27 cellular contexts compared by ENCODE assay signal in genomic region chr20:22542427-22542826, GRCh38. TPM values are rescaled to one million over a fixed set of nuclear protein-coding genes. Genes with fewer than 3 reads are reported as not detected.
DNase-seq lines count a peak whose midpoint lies in the region; ATAC-seq, FAIRE-seq and TF ChIP-seq lines count a peak whose summit lies in the region.
"Had no signal": no experiment of that assay in that cellular context is flagged by ENCODE, and none has a peak within 500 bp of the region (broad histone marks: within the 10 kb centered on the region; RNA-seq: fewer than 3 reads in every experiment).

No MANE protein-coding gene starts in this region.

- ATAC-seq in A549 = no peak
- ATAC-seq in left colon = peak; percentile 63
- no peak for ATAC-seq in HG03469 (IDR thresholded peaks at IDR 0.05; ENCODE audit: unreplicated experiment)
- ATAC-seq in GM19397 (IDR thresholded peaks at IDR 0.05; ENCODE audit: unreplicated experiment) = no peak

- H3K9me3 ChIP-seq in A549 = no peaks in the 10 kb centered on the region
- H3K9me3 ChIP-seq: BE2C, BLaER1 had no signal

- POLR2A ChIA-PET in A549 (lab: Yijun Ruan, JAX) = no interaction called here

- peak; percentile 59 for FAIRE-seq in A549 (lab: Jason Lieb, UNC)
- FAIRE-seq: G401.6, GM12891, GM19239 had no signal

- no peak for TF ChIP-seq EP300 in A549 (IDR thresholded peaks at IDR 0.05)

- H3K4me1 ChIP-seq in A549 = peaks cover 6% of the 10 kb centered on the region; the same call in 2 of the 3 replicates
- H3K4me1 ChIP-seq: BE2C had no signal

- no peak overlapping the region for H3K27ac ChIP-seq in A549
- H3K27ac ChIP-seq: 22Rv1, BLaER1 had no signal

- DNase-seq in DMS153 (lab: John Stamatoyannopoulos, UW) = peak; percentile 6
- DNase-seq in DMS153 treated with DMSO at 0.1 percent for 48 hours (lab: John Stamatoyannopoulos, UW; ENCODE audit: unreplicated experiment) = no peak
- DNase-seq in A549 (ENCODE audit: low read depth in 1 of 2, low spot score in 1 of 2) = no peak
- DNase-seq in left colon = no peak
- DNase-seq: ACHN; BE2C; C1 segment of cervical spinal cord; CD4-positive, alpha-beta memory T cell; CD4-positive, CD25-positive, alpha-beta regulatory T cell; CD8-positive, alpha-beta memory T cell; COR-L47; DMS 273 treated with DMSO at 0.1 percent for 48 hours; DMS53; DMS79; DND-41; EL; GF-D8 had no signal

- no peak for TF ChIP-seq POLR2A in A549 (IDR thresholded peaks at IDR 0.05; ENCODE audit: low read length)

- no peak overlapping the region for H3K4me2 ChIP-seq in A549
- H3K4me2 ChIP-seq: BLaER1 had no signal

- no peak overlapping the region for H3K4me3 ChIP-seq in A549
- H3K4me3 ChIP-seq: BLaER1 had no signal

- TF ChIP-seq CTCF in A549 (IDR thresholded peaks at IDR 0.05) = no peak

- intact Hi-C loops in left colon (cut with DNase I, micrococcal nuclease) = no loop called here

- WGBS in A549 (ENCODE audit: missing lambda C conversion rate) = 9% methylated on average over 1 of the region's 1 CpG

- TF ChIP-seq RAD21 in A549 (conservative IDR thresholded peaks at IDR 0.05 in 1 of 2, IDR thresholded peaks at IDR 0.05 in 1 of 2) = no peak

- CTCF ChIA-PET in A549 (lab: Yijun Ruan, JAX) = no interaction called here

TF ChIP-seq in A549, 52 proteins besides CTCF, POLR2A, EP300 and RAD21:
- TF ChIP-seq E2F6 (IDR thresholded peaks at IDR 0.05; ENCODE audit: borderline replicate concordance, low read depth) (no peak), CBX2 (IDR thresholded peaks at IDR 0.05; ENCODE audit: borderline replicate concordance, low read depth) (no peak), NPAS2 (CRISPR knock-in tag; IDR thresholded peaks at IDR 0.05; ENCODE audit: borderline replicate concordance) (no peak)

RNA-seq across cellular contexts. Expression of gene FOXA2, which starts 41.9 kb away (rescaled TPM):
- polyA plus RNA-seq in A549 (2011; rRNA removed) (7.4 and 8.3 TPM in 2 replicates), A549 (2017; fragmentation: RNase III; extraction: RNeasy Plus Mini Kit Qiagen cat#74134 plus additional on column Dnase treatment) (16.7 to 20.7 TPM (median 20.3 TPM) in 3 replicates)
- 13.2 and 20.1 TPM in 2 replicates for polyA plus RNA-seq in A549 (2012; cell fraction: cytosol; rRNA removed)
- polyA plus RNA-seq in A549 (2012; cell fraction: nucleus; rRNA removed) = 24.6 and 38.1 TPM in 2 replicates
- 6.1 and 8.4 TPM in 2 replicates for polyA minus RNA-seq in A549 (2011; rRNA and poly(A)+ RNA removed)
- 10 to 100 TPM; 15.4 to 37.0 TPM for total RNA-seq in left colon
- total RNA-seq: A673; CD4-positive, alpha-beta memory T cell; CD4-positive, CD25-positive, alpha-beta regulatory T cell; CD8-positive, alpha-beta memory T cell had no signal
- polyA plus RNA-seq: AG04450; CD14-positive monocyte; CD4-positive, alpha-beta memory T cell; CD4-positive, CD25-positive, alpha-beta regulatory T cell; CD8-positive, alpha-beta memory T cell had no signal
